13 cellular contexts compared by ENCODE assay signal in genomic region chr1:21901473-21901847, GRCh38. TPM values are rescaled to one million over a fixed set of nuclear protein-coding genes. Genes with fewer than 3 reads are reported as not detected.
A peak's percentile ranks its signal among the peaks of the same experiment; 100 is the strongest.
DNase-seq lines count a peak whose midpoint lies in the region; ATAC-seq and TF ChIP-seq lines count a peak whose summit lies in the region.
"Had no signal": no experiment of that assay in that cellular context is flagged by ENCODE, and none has a peak within 500 bp of the region (broad histone marks: within the 10 kb centered on the region; RNA-seq: fewer than 3 reads in every experiment).

No MANE protein-coding gene starts in this region.

- no peak for ATAC-seq in HG03432 (IDR thresholded peaks at IDR 0.05; ENCODE audit: unreplicated experiment)
- ATAC-seq in HG03097 (IDR thresholded peaks at IDR 0.05; ENCODE audit: low FRiP score, unreplicated experiment), result no peak
- ATAC-seq in HG03095 (IDR thresholded peaks at IDR 0.05; ENCODE audit: unreplicated experiment), result no peak

- no peak for DNase-seq in Peyer's patch
- peak; percentile 18 for DNase-seq in glomerular visceral epithelial cell (ENCODE audit: extremely low spot score)
- DNase-seq in posterior vena cava (ENCODE audit: low spot score), result peak; percentile 93
- DNase-seq in GM10266 (ENCODE audit: extremely low spot score), result no peak
- DNase-seq: ACHN, hippocampal formation, NCI-H446, SW 1271 had no signal

- H3K4me3 ChIP-seq in ACC112 (ENCODE audit: low read depth, low read length) (no peak overlapping the region), Peyer's patch (no peak overlapping the region)

- TF ChIP-seq CTCF in Peyer's patch (IDR thresholded peaks at IDR 0.05) (no peak), GM10266 (IDR thresholded peaks at IDR 0.05; ENCODE audit: control insufficient read depth, insufficient read depth, low read depth, missing control alignments) (no peak)

- H3K79me2 ChIP-seq in ACC112 (ENCODE audit: control insufficient read depth, insufficient read depth, low read length, unreplicated experiment), result peaks cover 57% of the 10 kb centered on the region

- no peak overlapping the region for H2AFZ ChIP-seq in ACC112 (ENCODE audit: low read length, unreplicated experiment)

- H3K27me3 ChIP-seq in ACC112 (ENCODE audit: insufficient read depth, low read length) (no peaks in the 10 kb centered on the region), Peyer's patch (no peaks in the 10 kb centered on the region)

- intact Hi-C loops in posterior vena cava (cut with DNase I), result loop anchor here in 1 of 2 donors (5.0 kb wide), 1 partner anchor 36 kb away; the partner anchor contains the start of gene HSPG2

- no peak for TF ChIP-seq POLR2A in Peyer's patch (IDR thresholded peaks at IDR 0.05)

- H3K9me3 ChIP-seq in Peyer's patch, result no peaks in the 10 kb centered on the region

- H3K36me3 ChIP-seq in ACC112 (ENCODE audit: insufficient read depth, low read length), result 0 out of 2 replicates have a peak, but pooled peaks cover 4% of the 10 kb centered on the region
- no peaks in the 10 kb centered on the region for H3K36me3 ChIP-seq in Peyer's patch

- H3K4me1 ChIP-seq in ACC112 (ENCODE audit: control insufficient read depth, insufficient read depth, low read length, unreplicated experiment), result peaks cover 94% of the 10 kb centered on the region
- peaks cover 0 to 94% (median 11%) of the 10 kb centered on the region in 4 donors for H3K4me1 ChIP-seq in Peyer's patch

- peak overlapping the region; percentile 59; the same call in 1 of the 2 replicates for H3K27ac ChIP-seq in ACC112 (ENCODE audit: low read depth, low read length)
- H3K27ac ChIP-seq in Peyer's patch, result peak overlapping the region in 3 of 4 donors; percentile 33 to 88 (median 49)
- H3K27ac ChIP-seq: KMS-11 had no signal

RNA-seq across cellular contexts. Expression of gene HSPG2, which starts 35.6 kb away (rescaled TPM):
- 100 to 1,000 TPM in 3 of 4 donors, 10 to 100 TPM in 1; 68.7 to 199 (median 122) TPM for total RNA-seq in Peyer's patch
- total RNA-seq in posterior vena cava, result 100 to 1,000 TPM; 682 to 919 TPM

Comparison
In these comparisons a context has a peak if more than half of its experiments do, and no peak if none do; other contexts are left out.
1. DNase-seq: peak in glomerular visceral epithelial cell (single experiment) and posterior vena cava (single experiment); none in Peyer's patch (0 of 3) and GM10266 (single experiment).